In the genomic region with DNA sequence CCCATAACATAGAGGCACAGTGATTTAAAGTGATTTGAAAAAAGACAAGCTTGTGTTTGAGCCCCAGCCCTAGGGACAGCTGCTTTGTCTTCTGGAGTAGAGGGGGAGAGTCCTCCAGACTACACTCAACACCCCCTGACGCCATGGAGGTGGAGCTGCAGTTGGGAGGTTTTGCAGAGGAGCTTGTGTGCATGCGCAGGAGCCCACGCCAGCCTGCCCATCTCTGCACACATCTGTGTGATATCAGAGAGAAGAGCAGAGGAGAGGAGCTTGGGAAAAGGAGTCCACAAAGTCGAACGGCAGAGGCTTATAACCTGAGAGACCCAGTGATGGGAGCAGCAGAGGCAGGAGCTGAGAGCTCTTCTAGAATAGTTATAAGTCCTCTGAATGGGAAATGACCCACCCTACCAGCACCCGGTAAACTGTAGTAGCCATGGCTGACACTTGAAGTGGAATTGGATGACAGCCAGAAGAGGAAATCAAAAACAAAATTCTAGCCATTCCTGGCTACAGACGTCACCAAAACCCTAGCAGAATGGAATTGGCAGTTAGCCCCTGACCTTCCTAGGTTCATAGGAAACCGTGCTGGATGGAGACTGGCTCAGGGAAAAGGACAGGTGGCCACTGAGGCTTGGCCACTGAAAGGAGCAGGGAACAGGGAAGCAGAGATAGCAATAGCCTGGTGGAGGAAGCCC, we compare ENCODE assay signal across 21 cellular contexts.
DNase-seq lines count a peak whose midpoint lies in the region; ATAC-seq, FAIRE-seq and TF ChIP-seq lines count a peak whose summit lies in the region.
"Had no signal": no experiment of that assay in that cellular context is flagged by ENCODE, and none has a peak within 500 bp of the region (broad histone marks: within the 10 kb centered on the region; RNA-seq: fewer than 3 reads in every experiment).

No MANE protein-coding gene starts in this region.

- intact Hi-C loops in K562 (cut with micrococcal nuclease) = no loop called here
- intact Hi-C loops in CD4-positive, alpha-beta T cell (cut with DNase I, micrococcal nuclease) = no loop called here

- H3K36me3 Mint-ChIP-seq in CD4-positive, alpha-beta T cell (ENCODE audit: low read depth) = no peaks in the 10 kb centered on the region
- H3K36me3 Mint-ChIP-seq: activated naive CD8-positive, alpha-beta T cell treated with anti-CD3 and anti-CD28 coated beads for 36 hours; WTC11 had no signal

- no peak overlapping the region for H3K4me3 Mint-ChIP-seq in CD4-positive, alpha-beta T cell
- H3K4me3 Mint-ChIP-seq: activated naive CD8-positive, alpha-beta T cell treated with anti-CD3 and anti-CD28 coated beads for 36 hours; WTC11 had no signal

- no peak overlapping the region for H3K4me3 ChIP-seq in K562
- H3K4me3 ChIP-seq: GM23248, MG63, mucosa of descending colon, ovary had no signal

- no TSS peak for BruUV-seq in K562 (replicated peaks; lab: Mats Ljungman, UMichigan)

- DNase-seq in DMS53 (lab: John Stamatoyannopoulos, UW) (peak; percentile 30), DMS53 treated with DMSO at 0.1 percent for 48 hours (lab: John Stamatoyannopoulos, UW; ENCODE audit: unreplicated experiment) (no peak), NCI-H1105 (lab: John Stamatoyannopoulos, UW) (peak; percentile 68), K562 (ENCODE audit: extremely low read depth in 1 of 4, low spot score in 3 of 4) (no peak), lung microvascular endothelial cell (ENCODE audit: low read depth in 2 of 2) (peak; percentile 39 to 81)
- DNase-seq in CD4-positive, alpha-beta T cell = no peak
- DNase-seq: activated CD8-positive, alpha-beta memory T cell treated with anti-CD3 and anti-CD28 coated beads, Interleukin-2, amount 50 U/mL, for 4 hours; activated naive CD8-positive, alpha-beta T cell treated with anti-CD3 and anti-CD28 coated beads for 36 hours; Calu3; cerebellar nuclear complex; GM23248; MG63; mucosa of descending colon; ovary had no signal

- FAIRE-seq in K562 (lab: Jason Lieb, UNC) = no peak
- FAIRE-seq: GM12891, GM19239 had no signal

- no peaks in the 10 kb centered on the region for H3K9me3 Mint-ChIP-seq in CD4-positive, alpha-beta T cell
- H3K9me3 Mint-ChIP-seq: activated naive CD8-positive, alpha-beta T cell treated with anti-CD3 and anti-CD28 coated beads for 36 hours had no signal

- H4K20me1 ChIP-seq in K562 (replicated peaks; ENCODE audit: control insufficient read depth, insufficient read depth, low read length) = no peaks in the 10 kb centered on the region; the same call in 1 of the 2 replicates

- no peak for TF ChIP-seq POLR2A in K562 (conservative IDR thresholded peaks at IDR 0.05)

- no peak overlapping the region for H2AFZ ChIP-seq in K562 (ENCODE audit: low read depth, low read length)
- H2AFZ ChIP-seq: GM23248 had no signal

- in situ Hi-C loops in K562 (cut with MboI) = no loop called here

- CTCF ChIA-PET in K562 (lab: Yijun Ruan, JAX; ENCODE audit: low intra/inter-chr PET ratio) = no interaction called here
- CTCF ChIA-PET in CD4-positive, alpha-beta T cell (lab: Charles Lee) = no interaction called here

- no peaks in the 10 kb centered on the region for H3K9me3 ChIP-seq in K562 (replicated peaks; ENCODE audit: control insufficient read depth, insufficient read depth, low read depth, low read length)
- no peaks in the 10 kb centered on the region for H3K9me3 ChIP-seq in CD4-positive, alpha-beta T cell (ENCODE audit: control insufficient read depth, low read length)
- H3K9me3 ChIP-seq: MG63, mucosa of descending colon, ovary had no signal

- no peak overlapping the region for H3K9ac ChIP-seq in K562 (ENCODE audit: insufficient read depth in 1 of 2, low read depth in 2 of 2, low read length in 2 of 2)
- H3K9ac ChIP-seq: GM23248 had no signal

- no peaks in the 10 kb centered on the region for H3K36me3 ChIP-seq in K562 (ENCODE audit: control insufficient read depth, insufficient read depth, low read length)
- H3K36me3 ChIP-seq: MG63, ovary had no signal

- POLR2A ChIA-PET in K562 (lab: Yijun Ruan, JAX) = no interaction called here
- POLR2A ChIA-PET in CD4-positive, alpha-beta T cell (lab: Charles Lee) = no interaction called here

- no peak for TF ChIP-seq CTCF in K562 (IDR thresholded peaks at IDR 0.05 in 2 of 3, conservative IDR thresholded peaks at IDR 0.05 in 1 of 3; ENCODE audit: insufficient read depth in 2 of 3, low read depth in 1 of 3, low read length in 3 of 3)
- TF ChIP-seq CTCF in CD4-positive, alpha-beta T cell (IDR thresholded peaks at IDR 0.05) = no peak

- ATAC-seq in K562 = no peak
- ATAC-seq in CD4-positive, alpha-beta T cell (ENCODE audit: poor library complexity) = no peak
- ATAC-seq in HG03521 (IDR thresholded peaks at IDR 0.05; ENCODE audit: unreplicated experiment) = no peak
- no peak for ATAC-seq in GM21786 (IDR thresholded peaks at IDR 0.05; ENCODE audit: unreplicated experiment)
- ATAC-seq: esophagus mucosa, mucosa of descending colon, WTC11 had no signal

- no peak overlapping the region for H3K27ac Mint-ChIP-seq in CD4-positive, alpha-beta T cell
- H3K27ac Mint-ChIP-seq: activated naive CD8-positive, alpha-beta T cell treated with anti-CD3 and anti-CD28 coated beads for 36 hours; WTC11 had no signal

- H3K79me2 ChIP-seq in K562 (ENCODE audit: control insufficient read depth, insufficient read depth, low read length) = no peaks in the 10 kb centered on the region

- no peak overlapping the region for H3K4me2 ChIP-seq in K562 (ENCODE audit: insufficient read depth, low read length)

- peaks cover 0 to 23% of the 10 kb centered on the region in 2 experiments; a peak in 3 of 5 replicates for H3K27me3 ChIP-seq in K562 (ENCODE audit: control insufficient read depth in 2 of 2, insufficient read depth in 2 of 2, low read length in 2 of 2)
- H3K27me3 ChIP-seq in CD4-positive, alpha-beta T cell (ENCODE audit: control insufficient read depth, insufficient read depth, low read length) = peaks cover 3% of the 10 kb centered on the region
- H3K27me3 ChIP-seq: MG63, ovary had no signal

- no peak overlapping the region for H3K27ac ChIP-seq in K562 (ENCODE audit: extremely low read depth, low read depth, low read length)
- H3K27ac ChIP-seq in CD4-positive, alpha-beta T cell (ENCODE audit: low read depth, low read length) = no peak overlapping the region
- H3K27ac ChIP-seq: 22Rv1, GM23248, ovary had no signal

- H3K9me1 ChIP-seq in K562 (ENCODE audit: control insufficient read depth, insufficient read depth, low read length) = no peaks in the 10 kb centered on the region

- TF ChIP-seq EP300 in K562 (IDR thresholded peaks at IDR 0.05; ENCODE audit: low read length) = no peak

- peaks cover 21% of the 10 kb centered on the region for H3K27me3 Mint-ChIP-seq in CD4-positive, alpha-beta T cell

- no peak for TF ChIP-seq RAD21 in K562 (CRISPR knock-in tag; conservative IDR thresholded peaks at IDR 0.05 in 1 of 2, IDR thresholded peaks at IDR 0.05 in 1 of 2)

- H3K4me1 Mint-ChIP-seq in CD4-positive, alpha-beta T cell (ENCODE audit: low read depth) = no peaks in the 10 kb centered on the region
- H3K4me1 Mint-ChIP-seq: activated naive CD8-positive, alpha-beta T cell treated with anti-CD3 and anti-CD28 coated beads for 36 hours; WTC11 had no signal

- WGBS in K562 (ENCODE audit: insufficient coverage, low coverage, missing lambda C conversion rate) = 2% methylated on average over 7 of the region's 8 CpGs

- H3K4me1 ChIP-seq in K562 (replicated peaks in 1 of 2; ENCODE audit: control insufficient read depth in 2 of 2, insufficient read depth in 2 of 2, low read length in 2 of 2) = no peaks in the 10 kb centered on the region

TF ChIP-seq in K562, 482 proteins besides CTCF, POLR2A, EP300 and RAD21:
- no peak for TF ChIP-seq CBFA2T2 (conservative IDR thresholded peaks at IDR 0.05)
- TF ChIP-seq, protein P1, sequence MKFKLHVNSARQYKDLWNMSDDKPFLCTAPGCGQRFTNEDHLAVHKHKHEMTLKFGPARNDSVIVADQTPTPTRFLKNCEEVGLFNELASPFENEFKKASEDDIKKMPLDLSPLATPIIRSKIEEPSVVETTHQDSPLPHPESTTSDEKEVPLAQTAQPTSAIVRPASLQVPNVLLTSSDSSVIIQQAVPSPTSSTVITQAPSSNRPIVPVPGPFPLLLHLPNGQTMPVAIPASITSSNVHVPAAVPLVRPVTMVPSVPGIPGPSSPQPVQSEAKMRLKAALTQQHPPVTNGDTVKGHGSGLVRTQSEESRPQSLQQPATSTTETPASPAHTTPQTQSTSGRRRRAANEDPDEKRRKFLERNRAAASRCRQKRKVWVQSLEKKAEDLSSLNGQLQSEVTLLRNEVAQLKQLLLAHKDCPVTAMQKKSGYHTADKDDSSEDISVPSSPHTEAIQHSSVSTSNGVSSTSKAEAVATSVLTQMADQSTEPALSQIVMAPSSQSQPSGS (CRISPR knock-in tag; IDR thresholded peaks at IDR 0.05) = no peak
- TF ChIP-seq ZNF79 (CRISPR knock-in tag; IDR thresholded peaks at IDR 0.05; ENCODE audit: low read depth) = no peak
- TF ChIP-seq, protein P2, sequence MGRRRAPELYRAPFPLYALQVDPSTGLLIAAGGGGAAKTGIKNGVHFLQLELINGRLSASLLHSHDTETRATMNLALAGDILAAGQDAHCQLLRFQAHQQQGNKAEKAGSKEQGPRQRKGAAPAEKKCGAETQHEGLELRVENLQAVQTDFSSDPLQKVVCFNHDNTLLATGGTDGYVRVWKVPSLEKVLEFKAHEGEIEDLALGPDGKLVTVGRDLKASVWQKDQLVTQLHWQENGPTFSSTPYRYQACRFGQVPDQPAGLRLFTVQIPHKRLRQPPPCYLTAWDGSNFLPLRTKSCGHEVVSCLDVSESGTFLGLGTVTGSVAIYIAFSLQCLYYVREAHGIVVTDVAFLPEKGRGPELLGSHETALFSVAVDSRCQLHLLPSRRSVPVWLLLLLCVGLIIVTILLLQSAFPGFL (CRISPR knock-in tag; IDR thresholded peaks at IDR 0.05) = no peak
- peak; percentile 55 to 65 for TF ChIP-seq NRF1 (conservative IDR thresholded peaks at IDR 0.05 in 1 of 2, IDR thresholded peaks at IDR 0.05 in 1 of 2)

Comparison
In these comparisons a context has a peak if more than half of its experiments do, and no peak if none do; other contexts are left out.
1. DNase-seq: peak in DMS53 (single experiment), NCI-H1105 (single experiment) and lung microvascular endothelial cell (2 of 2); none in DMS53 treated with DMSO at 0.1 percent for 48 hours (single experiment), K562 (0 of 4) and CD4-positive, alpha-beta T cell (0 of 10).